In the genomic region with DNA sequence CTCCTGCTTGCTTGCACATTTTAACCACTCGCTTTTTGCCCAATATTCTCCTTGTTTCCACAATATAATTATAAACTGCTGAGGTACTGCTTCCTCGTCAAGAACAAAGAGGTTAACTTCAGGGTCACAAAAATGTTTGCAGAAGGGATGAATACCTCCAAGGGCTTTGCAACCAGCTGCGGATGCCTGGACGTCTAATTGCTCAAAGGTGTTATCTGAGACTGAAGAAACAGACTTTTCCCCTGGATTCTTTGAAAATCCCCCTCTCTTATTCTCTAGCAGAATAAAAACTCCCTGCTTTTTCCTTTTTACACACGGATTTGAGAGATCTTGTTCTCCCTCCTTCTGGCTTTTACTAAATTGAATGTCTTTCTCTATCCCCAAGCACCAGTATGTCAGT, we compare ENCODE assay signal across 8 cellular contexts. TPM values are rescaled to one million over a fixed set of nuclear protein-coding genes. Genes with fewer than 3 reads are reported as not detected.
A peak's percentile ranks its signal among the peaks of the same experiment; 100 is the strongest.
DNase-seq lines count a peak whose midpoint lies in the region; ATAC-seq, FAIRE-seq and TF ChIP-seq lines count a peak whose summit lies in the region.

No MANE protein-coding gene starts in this region.

- no peaks in the 10 kb centered on the region for H3K36me3 Mint-ChIP-seq in CD4-positive, alpha-beta memory T cell

- H3K9ac ChIP-seq in NT2/D1 (ENCODE audit: insufficient read length, low read depth): peak overlapping the region; percentile 74
- H3K9ac ChIP-seq in endothelial cell of umbilical vein (replicated peaks; ENCODE audit: extremely low read depth, insufficient read depth, low read length): peak overlapping the region; percentile 77

- no TSS peak for BruUV-seq in endothelial cell of umbilical vein (replicated peaks; lab: Mats Ljungman, UMichigan)

- H3K27me3 Mint-ChIP-seq in CD4-positive, alpha-beta memory T cell: peaks cover 30 to 31% of the 10 kb centered on the region in 2 donors

- H3K27ac ChIP-seq in CD4-positive, alpha-beta memory T cell (ENCODE audit: low read depth, low read length): no peak overlapping the region
- no peak overlapping the region for H3K27ac ChIP-seq in endothelial cell of umbilical vein (ENCODE audit: insufficient read depth, low read depth, low read length)

- H3K9me3 Mint-ChIP-seq in CD4-positive, alpha-beta memory T cell: peaks cover 0 to 4% (median 0%) of the 10 kb centered on the region in 8 donors

- no peak for DNase-seq in CD4-positive, alpha-beta memory T cell
- DNase-seq in NT2/D1 (ENCODE audit: low read depth, low spot score): no peak
- no peak for DNase-seq in endothelial cell of umbilical vein (ENCODE audit: low read depth, low spot score)
- DNase-seq in NCI-H2171 treated with DMSO at 0.1 percent for 48 hours (lab: John Stamatoyannopoulos, UW): no peak
- DNase-seq in HuH-7.5 (ENCODE audit: low spot score): no peak

- peaks cover 5 to 22% (median 14%) of the 10 kb centered on the region in 4 donors for H3K4me1 Mint-ChIP-seq in CD4-positive, alpha-beta memory T cell

- POLR2A ChIA-PET in CD4-positive, alpha-beta memory T cell (lab: Charles Lee; ENCODE audit: partially characterized antibody): no interaction called here
- POLR2A ChIA-PET in endothelial cell of umbilical vein (lab: Charles Lee): no interaction called here

- H3K27ac Mint-ChIP-seq in CD4-positive, alpha-beta memory T cell: no peak overlapping the region

- H3K79me2 ChIP-seq in endothelial cell of umbilical vein (ENCODE audit: control insufficient read depth, insufficient read depth, low read length): no peaks in the 10 kb centered on the region

- H4K20me1 ChIP-seq in endothelial cell of umbilical vein (replicated peaks; ENCODE audit: control insufficient read depth, extremely low read depth, insufficient read depth, low read length): no peaks in the 10 kb centered on the region

- intact Hi-C loops in CD4-positive, alpha-beta memory T cell (cut with micrococcal nuclease): no loop called here
- intact Hi-C loops in endothelial cell of umbilical vein (cut with micrococcal nuclease): loop anchor here (1.0 to 10.0 kb wide), 4 partner anchors 50 to 394 kb away; a partner anchor contains a TSS

- ATAC-seq in HG02970 (IDR thresholded peaks at IDR 0.05; ENCODE audit: low FRiP score, unreplicated experiment) (no peak), GM19463 (IDR thresholded peaks at IDR 0.05; ENCODE audit: unreplicated experiment) (no peak)

- dilution Hi-C loops in endothelial cell of umbilical vein (cut with MboI; ENCODE audit: extremely low pct_ligation_motif_present, low sequenced_read_pairs): no loop called here

- no peaks in the 10 kb centered on the region for H3K9me3 ChIP-seq in CD4-positive, alpha-beta memory T cell (ENCODE audit: control insufficient read depth in 1 of 2, low read length in 2 of 2)
- H3K9me3 ChIP-seq in NT2/D1 (ENCODE audit: insufficient read depth, low read length) (no peaks in the 10 kb centered on the region), endothelial cell of umbilical vein (replicated peaks; ENCODE audit: control insufficient read depth, insufficient read depth, low read length) (no peaks in the 10 kb centered on the region), neuron (ENCODE audit: low read length) (no peaks in the 10 kb centered on the region)

- FAIRE-seq in endothelial cell of umbilical vein (lab: Jason Lieb, UNC): peak; percentile 81

- H3K4me2 ChIP-seq in endothelial cell of umbilical vein (ENCODE audit: insufficient read depth, low read length): peak overlapping the region; percentile 86

- peak overlapping the region; percentile 98 for H2AFZ ChIP-seq in endothelial cell of umbilical vein (ENCODE audit: low read depth, low read length)
- peak overlapping the region; percentile 56 for H2AFZ ChIP-seq in neuron (ENCODE audit: low read depth, low read length)

- no peaks in the 10 kb centered on the region for H3K36me3 ChIP-seq in CD4-positive, alpha-beta memory T cell (ENCODE audit: insufficient read depth, low read length)
- no peaks in the 10 kb centered on the region for H3K36me3 ChIP-seq in NT2/D1 (ENCODE audit: insufficient read depth, insufficient read length, low read length)
- H3K36me3 ChIP-seq in endothelial cell of umbilical vein (ENCODE audit: control insufficient read depth in 2 of 2, extremely low read depth in 1 of 2, insufficient read depth in 2 of 2, low read length in 2 of 2): no peaks in the 10 kb centered on the region
- H3K36me3 ChIP-seq in neuron (ENCODE audit: insufficient read depth, low read length): no peaks in the 10 kb centered on the region

- H3K4me1 ChIP-seq in CD4-positive, alpha-beta memory T cell (ENCODE audit: insufficient read depth, low read length): no peaks in the 10 kb centered on the region
- no peaks in the 10 kb centered on the region for H3K4me1 ChIP-seq in NT2/D1 (ENCODE audit: insufficient read depth, insufficient read length)
- peaks cover 6% of the 10 kb centered on the region for H3K4me1 ChIP-seq in endothelial cell of umbilical vein (ENCODE audit: control insufficient read depth, extremely low read depth, insufficient read depth, low read length)
- peaks cover 31% of the 10 kb centered on the region for H3K4me1 ChIP-seq in neuron (ENCODE audit: insufficient read depth, low read length)

- no peak for TF ChIP-seq CTCF in endothelial cell of umbilical vein (IDR thresholded peaks at IDR 0.05; ENCODE audit: extremely low read depth in 1 of 2, insufficient read depth in 1 of 2, low read depth in 1 of 2, low read length in 2 of 2)

- peaks cover 5% of the 10 kb centered on the region for H3K27me3 ChIP-seq in CD4-positive, alpha-beta memory T cell (ENCODE audit: insufficient read depth, low read length)
- H3K27me3 ChIP-seq in NT2/D1 (ENCODE audit: insufficient read depth, insufficient read length): peaks cover 2% of the 10 kb centered on the region
- H3K27me3 ChIP-seq in endothelial cell of umbilical vein (ENCODE audit: control insufficient read depth in 2 of 2, insufficient read depth in 2 of 2, low read length in 2 of 2): peaks cover 9 to 22% of the 10 kb centered on the region in 2 experiments
- no peaks in the 10 kb centered on the region for H3K27me3 ChIP-seq in neuron (ENCODE audit: insufficient read depth, low read length)

- TF ChIP-seq POLR2A in endothelial cell of umbilical vein (IDR thresholded peaks at IDR 0.05; ENCODE audit: low read depth, low read length): no peak

- CTCF ChIA-PET in CD4-positive, alpha-beta memory T cell (lab: Charles Lee; ENCODE audit: partially characterized antibody): no interaction called here
- CTCF ChIA-PET in endothelial cell of umbilical vein (lab: Charles Lee): interaction anchor here (0.9 to 2.2 kb wide), 6 partner anchors 18 to 57 kb away, joined by 3 to 16 read pairs (median 5); no protein-coding TSS in a partner anchor

- no peak overlapping the region for H3K4me3 ChIP-seq in CD4-positive, alpha-beta memory T cell (ENCODE audit: low read length in 2 of 2)
- peak overlapping the region; percentile 77 for H3K4me3 ChIP-seq in NT2/D1 (ENCODE audit: insufficient read length, low read depth)
- peak overlapping the region in 2 of 3 experiments; percentile 53 to 91 for H3K4me3 ChIP-seq in endothelial cell of umbilical vein (replicated peaks in 1 of 3; ENCODE audit: insufficient read depth in 1 of 3, low read depth in 1 of 3, low read length in 3 of 3)
- peak overlapping the region; percentile 75 for H3K4me3 ChIP-seq in neuron (ENCODE audit: low read length)

- H3K4me3 Mint-ChIP-seq in CD4-positive, alpha-beta memory T cell: peak overlapping the region; percentile 13 to 64 (median 42)

- H3K9me1 ChIP-seq in endothelial cell of umbilical vein (replicated peaks; ENCODE audit: control insufficient read depth, extremely low read depth, insufficient read depth, low read length): no peaks in the 10 kb centered on the region

TF ChIP-seq in endothelial cell of umbilical vein, 7 proteins besides CTCF, POLR2A, EP300 and RAD21:
- TF ChIP-seq, protein P1, sequence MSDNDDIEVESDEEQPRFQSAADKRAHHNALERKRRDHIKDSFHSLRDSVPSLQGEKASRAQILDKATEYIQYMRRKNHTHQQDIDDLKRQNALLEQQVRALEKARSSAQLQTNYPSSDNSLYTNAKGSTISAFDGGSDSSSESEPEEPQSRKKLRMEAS (IDR thresholded peaks at IDR 0.05; ENCODE audit: insufficient read depth, insufficient read length): no peak
- TF ChIP-seq MYC (IDR thresholded peaks at IDR 0.05; ENCODE audit: low read depth, low read length) (no peak), POLR2AphosphoS5 (IDR thresholded peaks at IDR 0.05; ENCODE audit: insufficient read depth, low read depth, low read length) (no peak), EZH2 (IDR thresholded peaks at IDR 0.05; ENCODE audit: borderline replicate concordance, low read depth, low read length, severe bottlenecking) (peak; percentile 58)
TF ChIP-seq in endothelial cell of umbilical vein: peak in this region for 1.

RNA-seq across cellular contexts. Expression of a gene that starts 0.4 kb away (rescaled TPM):
- not detected for total RNA-seq in CD4-positive, alpha-beta memory T cell
- polyA plus RNA-seq in CD4-positive, alpha-beta memory T cell: not detected
- total RNA-seq in endothelial cell of umbilical vein: 4.1 TPM in 2 replicates
- 4.2 and 7.0 TPM in 2 replicates for polyA plus RNA-seq in endothelial cell of umbilical vein
- 3.7 and 4.2 TPM in 2 replicates for polyA plus RNA-seq in endothelial cell of umbilical vein (2011; cell fraction: cytosol; rRNA removed)
- 2.6 and 3.5 TPM in 2 replicates for polyA plus RNA-seq in endothelial cell of umbilical vein (2011; cell fraction: nucleus; rRNA removed)
- 3.3 and 4.8 TPM in 2 replicates for polyA plus RNA-seq in endothelial cell of umbilical vein (2012)
- polyA minus RNA-seq in endothelial cell of umbilical vein: 2.9 and 5.8 TPM in 2 replicates
- 6.0 TPM for polyA minus RNA-seq in endothelial cell of umbilical vein (2011; cell fraction: cytosol; rRNA and poly(A)+ RNA removed)
- 1.6 and 3.1 TPM in 2 replicates for polyA minus RNA-seq in endothelial cell of umbilical vein (2011; cell fraction: nucleus; rRNA and poly(A)+ RNA removed)

RNA-seq across cellular contexts. Expression of a gene that starts 9.1 kb away (rescaled TPM):
- not detected for total RNA-seq in CD4-positive, alpha-beta memory T cell
- polyA plus RNA-seq in CD4-positive, alpha-beta memory T cell: not detected
- not detected in 2 replicates for total RNA-seq in endothelial cell of umbilical vein
- not detected in 2 replicates for polyA plus RNA-seq in endothelial cell of umbilical vein
- not detected in 2 replicates for polyA plus RNA-seq in endothelial cell of umbilical vein (2011; cell fraction: cytosol; rRNA removed)
- polyA plus RNA-seq in endothelial cell of umbilical vein (2011; cell fraction: nucleus; rRNA removed): not detected in 2 replicates
- polyA plus RNA-seq in endothelial cell of umbilical vein (2012): not detected in 2 replicates
- polyA minus RNA-seq in endothelial cell of umbilical vein: not detected in 2 replicates
- polyA minus RNA-seq in endothelial cell of umbilical vein (2011; cell fraction: cytosol; rRNA and poly(A)+ RNA removed): not detected
- polyA minus RNA-seq in endothelial cell of umbilical vein (2011; cell fraction: nucleus; rRNA and poly(A)+ RNA removed): not detected in 2 replicates

Comparison
In these comparisons a context has a peak if more than half of its experiments do, and no peak if none do; other contexts are left out.
1. H3K4me3 ChIP-seq: peak in NT2/D1 (single experiment), endothelial cell of umbilical vein (2 of 3) and neuron (single experiment); none in CD4-positive, alpha-beta memory T cell (0 of 2).